11 cellular contexts compared by ENCODE assay signal in the genomic region with DNA sequence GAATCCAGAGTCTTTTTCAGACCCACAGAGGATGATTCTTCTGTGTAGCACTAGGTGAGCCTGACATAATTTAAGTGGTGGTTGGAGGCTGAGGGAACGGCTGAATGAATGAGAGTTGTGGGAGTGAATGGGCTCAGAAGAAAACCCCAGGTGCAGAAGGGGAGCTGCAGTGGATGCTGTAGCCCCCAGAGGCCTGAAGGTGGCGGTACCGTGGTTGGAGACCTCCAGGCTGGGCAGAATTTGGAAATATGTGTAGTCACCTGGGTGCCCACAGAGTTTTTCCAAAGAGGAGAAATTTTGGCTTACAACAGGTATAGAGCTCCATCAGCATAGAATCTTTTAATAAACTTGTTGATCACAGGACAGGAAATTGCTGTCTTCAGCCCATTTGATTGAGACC. TPM values are rescaled to one million over a fixed set of nuclear protein-coding genes. Genes with fewer than 3 reads are reported as not detected.
A peak's percentile ranks its signal among the peaks of the same experiment; 100 is the strongest.
DNase-seq lines count a peak whose midpoint lies in the region; ATAC-seq, FAIRE-seq and TF ChIP-seq lines count a peak whose summit lies in the region.
"Had no signal": no experiment of that assay in that cellular context is flagged by ENCODE, and none has a peak within 500 bp of the region (broad histone marks: within the 10 kb centered on the region; RNA-seq: fewer than 3 reads in every experiment).

No MANE protein-coding gene starts in this region.

- H3K27me3 Mint-ChIP-seq in stimulated activated memory B cell treated with anti-CD40 and anti-IgM and Interleukin-4, amounts not matched to agents 10 μg/mL and 1 μg/mL and 100 μg/mL, for 72 hours, result peaks cover 94% of the 10 kb centered on the region

- no peak overlapping the region for H3K4me3 ChIP-seq in PC-3 (ENCODE audit: low read length)
- H3K4me3 ChIP-seq in fibroblast of villous mesenchyme (ENCODE audit: low read depth, low read length), result no peak overlapping the region
- H3K4me3 ChIP-seq: prostate gland had no signal

- H3K4me2 ChIP-seq in PC-3 (ENCODE audit: low read length), result no peak overlapping the region

- no peaks in the 10 kb centered on the region for H3K36me3 Mint-ChIP-seq in stimulated activated memory B cell treated with anti-CD40 and anti-IgM and Interleukin-4, amounts not matched to agents 10 μg/mL and 1 μg/mL and 100 μg/mL, for 72 hours

- H3K9me2 ChIP-seq in PC-3 (replicated peaks; ENCODE audit: low read length), result no peaks in the 10 kb centered on the region

- CTCF ChIA-PET in PC-3 (lab: Charles Lee), result no interaction called here

- H3K9me3 Mint-ChIP-seq in stimulated activated memory B cell treated with anti-CD40 and anti-IgM and Interleukin-4, amounts not matched to agents 10 μg/mL and 1 μg/mL and 100 μg/mL, for 72 hours, result no peaks in the 10 kb centered on the region

- no peaks in the 10 kb centered on the region for H3F3A ChIP-seq in PC-3 (ENCODE audit: low read length, unreplicated experiment)

- no peaks in the 10 kb centered on the region; the same call in 1 of the 2 replicates for H3K36me3 ChIP-seq in PC-3 (ENCODE audit: low read depth, low read length)
- H3K36me3 ChIP-seq: prostate gland had no signal

- H3K27ac ChIP-seq in PC-3 (ENCODE audit: low read length), result no peak overlapping the region
- H3K27ac ChIP-seq: prostate gland had no signal

- H3K27me3 ChIP-seq in PC-3 (ENCODE audit: low read length), result no peaks in the 10 kb centered on the region

- peak; percentile 38 for TF ChIP-seq CTCF in AG09319 (IDR thresholded peaks at IDR 0.05; ENCODE audit: low read depth, low read length)
- peak; percentile 24 for TF ChIP-seq CTCF in D721Med (IDR thresholded peaks at IDR 0.05; ENCODE audit: insufficient read depth, missing control alignments)
- TF ChIP-seq CTCF in PC-3 (conservative IDR thresholded peaks at IDR 0.05; ENCODE audit: low read depth, low read length), result peak; percentile 55
- peak; percentile 69 for TF ChIP-seq CTCF in fibroblast of villous mesenchyme (IDR thresholded peaks at IDR 0.05; ENCODE audit: insufficient read depth, low read depth, low read length)

- peaks cover 18% of the 10 kb centered on the region for H3K4me1 Mint-ChIP-seq in stimulated activated memory B cell treated with anti-CD40 and anti-IgM and Interleukin-4, amounts not matched to agents 10 μg/mL and 1 μg/mL and 100 μg/mL, for 72 hours

- H3K27ac Mint-ChIP-seq in stimulated activated memory B cell treated with anti-CD40 and anti-IgM and Interleukin-4, amounts not matched to agents 10 μg/mL and 1 μg/mL and 100 μg/mL, for 72 hours, result no peak overlapping the region

- H3K9me3 ChIP-seq in PC-3 (ENCODE audit: low read length), result no peaks in the 10 kb centered on the region
- H3K9me3 ChIP-seq: prostate gland had no signal

- no TSS peak for BruUV-seq in PC-3 (replicated peaks; lab: Mats Ljungman, UMichigan)

- no peak overlapping the region for H3K4me3 Mint-ChIP-seq in stimulated activated memory B cell treated with anti-CD40 and anti-IgM and Interleukin-4, amounts not matched to agents 10 μg/mL and 1 μg/mL and 100 μg/mL, for 72 hours

- no peak overlapping the region for H2AFZ ChIP-seq in PC-3 (ENCODE audit: low read length)

- intact Hi-C loops in PC-3 (cut with micrococcal nuclease), result loop anchor here (5.0 to 10.0 kb wide), 2 partner anchors 207 to 385 kb away; a partner anchor contains a TSS

- POLR2A ChIA-PET in PC-3 (lab: Charles Lee; ENCODE audit: unreplicated experiment), result no interaction called here

- no peaks in the 10 kb centered on the region for H3K79me2 ChIP-seq in PC-3 (ENCODE audit: low read length)

- FAIRE-seq in D721Med (lab: Jason Lieb, UNC), result no peak

- H3K4me1 ChIP-seq in PC-3 (ENCODE audit: insufficient read depth, low read length), result 0 out of 2 replicates have a peak, but pooled peaks cover 5% of the 10 kb centered on the region
- H3K4me1 ChIP-seq: prostate gland had no signal

- no peak for DNase-seq in AG09319 (ENCODE audit: extremely low read depth, low read depth)
- no peak for DNase-seq in D721Med (ENCODE audit: insufficient read length, low spot score)
- DNase-seq in PC-3, result peak; percentile 20
- no peak for DNase-seq in fibroblast of villous mesenchyme (ENCODE audit: low read depth)
- no peak for DNase-seq in cortex of kidney (lab: John Stamatoyannopoulos, UW)
- DNase-seq in inferior parietal cortex (ENCODE audit: extremely low spot score), result no peak
- DNase-seq: HCEC 1CT had no signal

- H3K9ac ChIP-seq in PC-3 (ENCODE audit: low read length), result no peak overlapping the region

- ATAC-seq in PC-3 (no peak), HG03039 (IDR thresholded peaks at IDR 0.05; ENCODE audit: unreplicated experiment) (no peak)
- no peak for ATAC-seq in stimulated activated memory B cell treated with anti-CD40 and anti-IgM and Interleukin-4, amounts not matched to agents 10 μg/mL and 1 μg/mL and 100 μg/mL, for 72 hours

- no peaks in the 10 kb centered on the region for H4K20me1 ChIP-seq in PC-3 (ENCODE audit: low read length)

RNA-seq across cellular contexts. Expression of a gene that starts 6.5 kb away (rescaled TPM):
- total RNA-seq in PC-3 (2014; rRNA removed) (1.5 and 2.0 TPM in 2 replicates), fibroblast of villous mesenchyme (1.3 TPM in 2 replicates)

RNA-seq across cellular contexts. Expression of a gene that starts 12.4 kb away (rescaled TPM):
- 5.8 and 8.1 TPM in 2 replicates for total RNA-seq in PC-3 (2014; rRNA removed)
- 4.5 and 6.9 TPM in 2 replicates for total RNA-seq in fibroblast of villous mesenchyme

RNA-seq across cellular contexts. Expression of a gene that starts 31.5 kb away (rescaled TPM):
- 0.40 and 1.7 TPM in 2 replicates for total RNA-seq in PC-3 (2014; rRNA removed)
- under 0.01 TPM in 1 of 2 replicates, not detected in the other for total RNA-seq in fibroblast of villous mesenchyme
- total RNA-seq: cardiac septum had no signal

RNA-seq across cellular contexts. Expression of a gene that starts 34.3 kb away (rescaled TPM):
- 0.86 and 0.87 TPM in 2 replicates for total RNA-seq in PC-3 (2014; rRNA removed)
- 0.43 and 1.6 TPM in 2 replicates for total RNA-seq in fibroblast of villous mesenchyme
